1 cellular context compared by ENCODE assay signal in the genomic region with DNA sequence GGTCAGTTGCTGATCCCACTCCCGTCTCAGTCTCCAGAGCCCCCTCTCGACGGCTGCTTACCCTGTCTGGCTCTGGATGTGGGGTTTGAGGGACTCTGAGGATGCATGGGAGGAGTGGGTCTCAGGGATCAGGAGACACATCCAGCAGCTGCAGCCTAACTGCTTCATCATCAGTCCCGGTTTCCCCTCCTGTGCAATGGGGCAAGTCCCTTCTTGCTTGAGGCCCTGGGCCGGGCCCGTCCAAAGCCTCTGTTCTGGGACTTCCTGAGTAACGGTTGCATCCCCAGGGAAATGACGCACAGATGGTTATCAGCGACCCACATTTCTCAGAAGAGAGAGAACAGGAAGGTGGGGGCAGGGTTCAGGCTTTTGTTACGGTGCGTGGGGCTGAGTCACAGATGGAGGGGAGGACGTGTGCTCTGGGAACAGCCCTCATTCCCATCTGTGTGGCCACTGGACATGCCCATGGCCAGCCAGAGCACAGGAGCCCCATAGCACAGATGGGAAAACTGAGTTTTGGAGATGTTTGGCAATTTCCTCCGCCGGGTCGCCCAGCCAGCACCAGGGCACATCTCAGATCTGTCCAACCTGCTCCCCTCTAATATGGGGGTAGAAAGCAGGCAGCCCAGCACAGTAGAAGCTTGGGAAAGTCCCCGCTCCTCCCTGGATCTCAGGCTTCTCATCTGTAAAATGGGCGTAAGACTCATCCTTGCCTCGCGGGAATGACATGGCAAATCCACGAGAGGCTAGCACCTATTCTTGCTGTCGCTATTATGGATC.
TF ChIP-seq lines count a peak whose summit lies in the region.

No MANE protein-coding gene starts in this region.

TF ChIP-seq in K562, 482 proteins besides CTCF, POLR2A, EP300 and RAD21 (continued from another document and continues in another):
- TF ChIP-seq MYNN (IDR thresholded peaks at IDR 0.05) (peak; percentile 44; the same call in 1 of the 2 replicates), MYNN (CRISPR knock-in tag; IDR thresholded peaks at IDR 0.05) (no peak), MEIS2 (IDR thresholded peaks at IDR 0.05; ENCODE audit: partially characterized antibody) (peak; percentile 29), TEAD4 (IDR thresholded peaks at IDR 0.05; ENCODE audit: low read length) (peak; percentile 65), TEAD4 (CRISPR knock-in tag; IDR thresholded peaks at IDR 0.05; ENCODE audit: borderline replicate concordance) (no peak), RBM25 (IDR thresholded peaks at IDR 0.05; ENCODE audit: low read depth, low read length, severe bottlenecking) (peak; percentile 99), LCOR (CRISPR knock-in tag; IDR thresholded peaks at IDR 0.05) (peak; percentile 92; the same call in 1 of the 2 replicates), HNRNPUL1 (IDR thresholded peaks at IDR 0.05; ENCODE audit: low read length) (no peak), ZZZ3 (IDR thresholded peaks at IDR 0.05) (peak; percentile 75), RBM34 (IDR thresholded peaks at IDR 0.05; ENCODE audit: borderline replicate concordance, insufficient read depth, low read length) (no peak), CEBPG (CRISPR knock-in tag; IDR thresholded peaks at IDR 0.05) (no peak; the same call in none of the 2 replicates), CEBPG (tag; conservative IDR thresholded peaks at IDR 0.05 in 1 of 2, IDR thresholded peaks at IDR 0.05 in 1 of 2) (peak; percentile 20 to 59; a peak in 1 of 4 replicates), ZNF431 (CRISPR knock-in tag; IDR thresholded peaks at IDR 0.05) (no peak), ZNF318 (IDR thresholded peaks at IDR 0.05; ENCODE audit: borderline replicate concordance in 1 of 2, low read depth in 1 of 2) (peak in 1 of 2 experiments; percentile 80; a peak in 2 of 4 replicates), ATF6 (CRISPR knock-in tag; IDR thresholded peaks at IDR 0.05) (no peak), JUN (IDR thresholded peaks at IDR 0.05; ENCODE audit: borderline replicate concordance, low read depth, low read length) (peak; percentile 96), JUN (CRISPR knock-in tag; IDR thresholded peaks at IDR 0.05; ENCODE audit: borderline replicate concordance) (no peak), ZNF124 (CRISPR knock-in tag; IDR thresholded peaks at IDR 0.05) (no peak), ZNF668 (CRISPR knock-in tag; IDR thresholded peaks at IDR 0.05) (no peak), KHSRP (IDR thresholded peaks at IDR 0.05) (no peak), FOXP1 (CRISPR knock-in tag; IDR thresholded peaks at IDR 0.05) (0 out of 2 replicates have a peak, but pooled peaks have one; percentile 31), ZNF583 (CRISPR knock-in tag; IDR thresholded peaks at IDR 0.05) (0 out of 2 replicates have a peak, but pooled peaks have one; percentile 23), ATF4 (CRISPR knock-in tag; IDR thresholded peaks at IDR 0.05) (0 out of 2 replicates have a peak, but pooled peaks have one; percentile 50), FIP1L1 (IDR thresholded peaks at IDR 0.05; ENCODE audit: low read depth, low read length, poor library complexity, severe bottlenecking) (no peak), SIN3A (IDR thresholded peaks at IDR 0.05; ENCODE audit: borderline replicate concordance in 2 of 2, control insufficient read depth in 1 of 2, low read depth in 2 of 2, low read length in 2 of 2) (peak in 1 of 2 experiments; percentile 49; a peak in 1 of 4 replicates), TRIM24 (IDR thresholded peaks at IDR 0.05) (peak; percentile 79 to 92), NR3C1 (CRISPR knock-in tag; IDR thresholded peaks at IDR 0.05) (no peak), NFRKB (IDR thresholded peaks at IDR 0.05; ENCODE audit: low read depth) (peak; percentile 93; the same call in 1 of the 2 replicates), E2F6 (IDR thresholded peaks at IDR 0.05; ENCODE audit: borderline replicate concordance in 1 of 2, extremely low read depth in 1 of 2, insufficient read depth in 1 of 2, insufficient read length in 1 of 2, low read depth in 1 of 2, low read length in 1 of 2, poor library complexity in 1 of 2, severe bottlenecking in 1 of 2) (peak in 1 of 2 experiments; percentile 5), SRSF9 (IDR thresholded peaks at IDR 0.05; ENCODE audit: borderline replicate concordance, low read depth, low read length) (no peak), SPI1 (IDR thresholded peaks at IDR 0.05; ENCODE audit: borderline replicate concordance, low read depth, low read length) (peak; percentile 55; the same call in 1 of the 2 replicates), SMAD4 (CRISPR knock-in tag; conservative IDR thresholded peaks at IDR 0.05) (0 out of 2 replicates have a peak, but pooled peaks have one; percentile 59), CHD4 (IDR thresholded peaks at IDR 0.05; ENCODE audit: insufficient read depth, insufficient replicate concordance, low read depth, low read length, poor library complexity, severe bottlenecking) (peak; percentile 100), SMARCA4 (IDR thresholded peaks at IDR 0.05) (peak; percentile 94)
- TF ChIP-seq, protein P1, sequence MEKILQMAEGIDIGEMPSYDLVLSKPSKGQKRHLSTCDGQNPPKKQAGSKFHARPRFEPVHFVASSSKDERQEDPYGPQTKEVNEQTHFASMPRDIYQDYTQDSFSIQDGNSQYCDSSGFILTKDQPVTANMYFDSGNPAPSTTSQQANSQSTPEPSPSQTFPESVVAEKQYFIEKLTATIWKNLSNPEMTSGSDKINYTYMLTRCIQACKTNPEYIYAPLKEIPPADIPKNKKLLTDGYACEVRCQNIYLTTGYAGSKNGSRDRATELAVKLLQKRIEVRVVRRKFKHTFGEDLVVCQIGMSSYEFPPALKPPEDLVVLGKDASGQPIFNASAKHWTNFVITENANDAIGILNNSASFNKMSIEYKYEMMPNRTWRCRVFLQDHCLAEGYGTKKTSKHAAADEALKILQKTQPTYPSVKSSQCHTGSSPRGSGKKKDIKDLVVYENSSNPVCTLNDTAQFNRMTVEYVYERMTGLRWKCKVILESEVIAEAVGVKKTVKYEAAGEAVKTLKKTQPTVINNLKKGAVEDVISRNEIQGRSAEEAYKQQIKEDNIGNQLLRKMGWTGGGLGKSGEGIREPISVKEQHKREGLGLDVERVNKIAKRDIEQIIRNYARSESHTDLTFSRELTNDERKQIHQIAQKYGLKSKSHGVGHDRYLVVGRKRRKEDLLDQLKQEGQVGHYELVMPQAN (IDR thresholded peaks at IDR 0.05; ENCODE audit: borderline replicate concordance): peak; percentile 43; the same call in 1 of the 2 replicates
- TF ChIP-seq, protein P2, sequence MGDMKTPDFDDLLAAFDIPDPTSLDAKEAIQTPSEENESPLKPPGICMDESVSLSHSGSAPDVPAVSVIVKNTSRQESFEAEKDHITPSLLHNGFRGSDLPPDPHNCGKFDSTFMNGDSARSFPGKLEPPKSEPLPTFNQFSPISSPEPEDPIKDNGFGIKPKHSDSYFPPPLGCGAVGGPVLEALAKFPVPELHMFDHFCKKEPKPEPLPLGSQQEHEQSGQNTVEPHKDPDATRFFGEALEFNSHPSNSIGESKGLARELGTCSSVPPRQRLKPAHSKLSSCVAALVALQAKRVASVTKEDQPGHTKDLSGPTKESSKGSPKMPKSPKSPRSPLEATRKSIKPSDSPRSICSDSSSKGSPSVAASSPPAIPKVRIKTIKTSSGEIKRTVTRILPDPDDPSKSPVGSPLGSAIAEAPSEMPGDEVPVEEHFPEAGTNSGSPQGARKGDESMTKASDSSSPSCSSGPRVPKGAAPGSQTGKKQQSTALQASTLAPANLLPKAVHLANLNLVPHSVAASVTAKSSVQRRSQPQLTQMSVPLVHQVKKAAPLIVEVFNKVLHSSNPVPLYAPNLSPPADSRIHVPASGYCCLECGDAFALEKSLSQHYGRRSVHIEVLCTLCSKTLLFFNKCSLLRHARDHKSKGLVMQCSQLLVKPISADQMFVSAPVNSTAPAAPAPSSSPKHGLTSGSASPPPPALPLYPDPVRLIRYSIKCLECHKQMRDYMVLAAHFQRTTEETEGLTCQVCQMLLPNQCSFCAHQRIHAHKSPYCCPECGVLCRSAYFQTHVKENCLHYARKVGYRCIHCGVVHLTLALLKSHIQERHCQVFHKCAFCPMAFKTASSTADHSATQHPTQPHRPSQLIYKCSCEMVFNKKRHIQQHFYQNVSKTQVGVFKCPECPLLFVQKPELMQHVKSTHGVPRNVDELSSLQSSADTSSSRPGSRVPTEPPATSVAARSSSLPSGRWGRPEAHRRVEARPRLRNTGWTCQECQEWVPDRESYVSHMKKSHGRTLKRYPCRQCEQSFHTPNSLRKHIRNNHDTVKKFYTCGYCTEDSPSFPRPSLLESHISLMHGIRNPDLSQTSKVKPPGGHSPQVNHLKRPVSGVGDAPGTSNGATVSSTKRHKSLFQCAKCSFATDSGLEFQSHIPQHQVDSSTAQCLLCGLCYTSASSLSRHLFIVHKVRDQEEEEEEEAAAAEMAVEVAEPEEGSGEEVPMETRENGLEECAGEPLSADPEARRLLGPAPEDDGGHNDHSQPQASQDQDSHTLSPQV (IDR thresholded peaks at IDR 0.05): peak; percentile 76
